In genomic region chr1:8740034-8740449, GRCh38 we compare ENCODE assay signal across 1 cellular context.
TF ChIP-seq lines count a peak whose summit lies in the region.

No MANE protein-coding gene starts in this region.

TF ChIP-seq in HepG2, 621 proteins besides CTCF, POLR2A, EP300 and RAD21 (continued from another document and continues in another):
- TF ChIP-seq AHDC1 (CRISPR knock-in tag; IDR thresholded peaks at IDR 0.05; ENCODE audit: borderline replicate concordance) = peak; percentile 56; the same call in 1 of the 2 replicates
- TF ChIP-seq HOXA5 (CRISPR knock-in tag; IDR thresholded peaks at IDR 0.05) = no peak
- no peak for TF ChIP-seq ZNF3 (CRISPR knock-in tag; IDR thresholded peaks at IDR 0.05)
- TF ChIP-seq TBX3 (IDR thresholded peaks at IDR 0.05; ENCODE audit: borderline replicate concordance) = peak; percentile 87
- no peak for TF ChIP-seq NR0B2 (CRISPR knock-in tag; IDR thresholded peaks at IDR 0.05)
- TF ChIP-seq BCL3 (CRISPR knock-in tag; IDR thresholded peaks at IDR 0.05) = no peak
- no peak for TF ChIP-seq ZNF275 (CRISPR knock-in tag; IDR thresholded peaks at IDR 0.05; ENCODE audit: borderline replicate concordance)
- TF ChIP-seq ZBTB46 (CRISPR knock-in tag; IDR thresholded peaks at IDR 0.05; ENCODE audit: borderline replicate concordance) = no peak
- peak; percentile 79 for TF ChIP-seq IRF2 (CRISPR knock-in tag; IDR thresholded peaks at IDR 0.05)
- no peak for TF ChIP-seq HDAC6 (IDR thresholded peaks at IDR 0.05; ENCODE audit: low read depth, low read length)
- no peak for TF ChIP-seq DNMT1 (CRISPR knock-in tag; IDR thresholded peaks at IDR 0.05)
- no peak for TF ChIP-seq SSRP1 (CRISPR knock-in tag; IDR thresholded peaks at IDR 0.05)
- TF ChIP-seq KDM1A (CRISPR knock-in tag; IDR thresholded peaks at IDR 0.05) = peak; percentile 27; the same call in 1 of the 2 replicates
- TF ChIP-seq ZNF549 (CRISPR knock-in tag; IDR thresholded peaks at IDR 0.05) = no peak
- no peak for TF ChIP-seq BORCS8-MEF2B (CRISPR knock-in tag; IDR thresholded peaks at IDR 0.05)
- peak; percentile 64; the same call in 1 of the 2 replicates for TF ChIP-seq HDAC2 (CRISPR knock-in tag; IDR thresholded peaks at IDR 0.05)
- TF ChIP-seq PLRG1 (conservative IDR thresholded peaks at IDR 0.05) = no peak
- TF ChIP-seq TP53 (CRISPR knock-in tag; conservative IDR thresholded peaks at IDR 0.05) = no peak
- no peak for TF ChIP-seq ZNF780A (CRISPR knock-in tag; IDR thresholded peaks at IDR 0.05)
- no peak for TF ChIP-seq RFX5 (IDR thresholded peaks at IDR 0.05; ENCODE audit: low read depth, low read length)
- TF ChIP-seq MATR3 (CRISPR knock-in tag; IDR thresholded peaks at IDR 0.05) = no peak
- TF ChIP-seq SRSF4 (IDR thresholded peaks at IDR 0.05; ENCODE audit: low read depth, low read length, poor library complexity, severe bottlenecking) = no peak
- TF ChIP-seq PCBP1 (IDR thresholded peaks at IDR 0.05; ENCODE audit: borderline replicate concordance, low read depth, low read length) = no peak
- TF ChIP-seq CREB1 (IDR thresholded peaks at IDR 0.05) = 0 out of 2 replicates have a peak, but pooled peaks have one; percentile 14
- peak; percentile 84 for TF ChIP-seq CREB1 (CRISPR knock-in tag; IDR thresholded peaks at IDR 0.05)
- TF ChIP-seq CENPBD1 (CRISPR knock-in tag; IDR thresholded peaks at IDR 0.05; ENCODE audit: borderline replicate concordance, low read depth) = no peak
- 0 out of 2 replicates have a peak, but pooled peaks have one; percentile 26 for TF ChIP-seq ESRRA (CRISPR knock-in tag; IDR thresholded peaks at IDR 0.05; ENCODE audit: low read depth)
- TF ChIP-seq ZNF563 (CRISPR knock-in tag; IDR thresholded peaks at IDR 0.05) = no peak
- peak; percentile 97 for TF ChIP-seq FOSL2 (CRISPR knock-in tag; IDR thresholded peaks at IDR 0.05)
- TF ChIP-seq MAX (IDR thresholded peaks at IDR 0.05) = no peak
- no peak for TF ChIP-seq BRD4 (CRISPR knock-in tag; IDR thresholded peaks at IDR 0.05)
- 0 out of 2 replicates have a peak, but pooled peaks have one; percentile 72 for TF ChIP-seq JUN (CRISPR knock-in tag; IDR thresholded peaks at IDR 0.05)
- no peak for TF ChIP-seq ZFYVE20 (CRISPR knock-in tag; IDR thresholded peaks at IDR 0.05; ENCODE audit: borderline replicate concordance, low read depth)
- TF ChIP-seq THAP7 (CRISPR knock-in tag; IDR thresholded peaks at IDR 0.05) = no peak
- no peak for TF ChIP-seq ZNF670 (CRISPR knock-in tag; IDR thresholded peaks at IDR 0.05; ENCODE audit: borderline replicate concordance)
- no peak for TF ChIP-seq MBD4 (IDR thresholded peaks at IDR 0.05; ENCODE audit: borderline replicate concordance, low read length)
- TF ChIP-seq ZNF20 (CRISPR knock-in tag; IDR thresholded peaks at IDR 0.05) = no peak
- TF ChIP-seq CENPX (CRISPR knock-in tag; IDR thresholded peaks at IDR 0.05) = no peak
- TF ChIP-seq PTBP1 (IDR thresholded peaks at IDR 0.05; ENCODE audit: low read depth, low read length, poor library complexity, severe bottlenecking) = no peak
- no peak for TF ChIP-seq ZBTB42 (CRISPR knock-in tag; IDR thresholded peaks at IDR 0.05)
- TF ChIP-seq SALL2 (CRISPR knock-in tag; IDR thresholded peaks at IDR 0.05) = no peak
- peak; percentile 40; the same call in 1 of the 2 replicates for TF ChIP-seq ATF2 (CRISPR knock-in tag; IDR thresholded peaks at IDR 0.05)
- no peak for TF ChIP-seq ZBTB10 (CRISPR knock-in tag; IDR thresholded peaks at IDR 0.05; ENCODE audit: borderline replicate concordance)
- no peak for TF ChIP-seq ZUFSP (CRISPR knock-in tag; IDR thresholded peaks at IDR 0.05; ENCODE audit: borderline replicate concordance)
- no peak for TF ChIP-seq ZNF282 (IDR thresholded peaks at IDR 0.05; ENCODE audit: partially characterized antibody)
- TF ChIP-seq BRF2 (CRISPR knock-in tag; IDR thresholded peaks at IDR 0.05) = no peak
- TF ChIP-seq MXD4 (CRISPR knock-in tag; IDR thresholded peaks at IDR 0.05) = no peak
- no peak for TF ChIP-seq RARG (CRISPR knock-in tag; IDR thresholded peaks at IDR 0.05; ENCODE audit: low read depth)
- no peak for TF ChIP-seq ZNF256 (CRISPR knock-in tag; conservative IDR thresholded peaks at IDR 0.05)
- no peak for TF ChIP-seq NAIF1 (CRISPR knock-in tag; IDR thresholded peaks at IDR 0.05; ENCODE audit: borderline replicate concordance)
